Comparison of ENCODE assay signal across 1 cellular context in genomic region chr17:72571813-72572396, GRCh38.
A peak's percentile ranks its signal among the peaks of the same experiment; 100 is the strongest.
TF ChIP-seq lines count a peak whose summit lies in the region.

No MANE protein-coding gene starts in this region.

TF ChIP-seq in HepG2, 621 proteins besides CTCF, POLR2A, EP300 and RAD21 (continued from another document and continues in another):
- TF ChIP-seq BCL3 (CRISPR knock-in tag; IDR thresholded peaks at IDR 0.05) = 0 out of 2 replicates have a peak, but pooled peaks have one; percentile 41
- peak; percentile 15; the same call in 1 of the 2 replicates for TF ChIP-seq TCF7 (IDR thresholded peaks at IDR 0.05; ENCODE audit: low read depth)
- no peak for TF ChIP-seq LBX2 (CRISPR knock-in tag; IDR thresholded peaks at IDR 0.05; ENCODE audit: borderline replicate concordance)
- peak in 1 of 2 experiments; percentile 70; a peak in 2 of 4 replicates for TF ChIP-seq ATF4 (CRISPR knock-in tag; IDR thresholded peaks at IDR 0.05)
- no peak; the same call in 1 of the 2 replicates for TF ChIP-seq HMGXB3 (CRISPR knock-in tag; IDR thresholded peaks at IDR 0.05; ENCODE audit: borderline replicate concordance)
- no peak for TF ChIP-seq NFE2L1 (CRISPR knock-in tag; IDR thresholded peaks at IDR 0.05; ENCODE audit: borderline replicate concordance)
- no peak for TF ChIP-seq MEIS1 (CRISPR knock-in tag; IDR thresholded peaks at IDR 0.05; ENCODE audit: borderline replicate concordance)
- no peak for TF ChIP-seq ZNF563 (CRISPR knock-in tag; IDR thresholded peaks at IDR 0.05)
- no peak for TF ChIP-seq TEF (CRISPR knock-in tag; IDR thresholded peaks at IDR 0.05)
- TF ChIP-seq FOXP4 (CRISPR knock-in tag; IDR thresholded peaks at IDR 0.05) = peak; percentile 79
- TF ChIP-seq ZNF543 (CRISPR knock-in tag; IDR thresholded peaks at IDR 0.05) = 0 out of 2 replicates have a peak, but pooled peaks have one; percentile 35
- peak; percentile 76; the same call in 1 of the 2 replicates for TF ChIP-seq REPIN1 (CRISPR knock-in tag; IDR thresholded peaks at IDR 0.05; ENCODE audit: borderline replicate concordance, low read depth)
- no peak for TF ChIP-seq GPBP1L1 (CRISPR knock-in tag; IDR thresholded peaks at IDR 0.05)
- TF ChIP-seq PHF8 (CRISPR knock-in tag; IDR thresholded peaks at IDR 0.05) = no peak
- TF ChIP-seq YEATS4 (CRISPR knock-in tag; IDR thresholded peaks at IDR 0.05; ENCODE audit: borderline replicate concordance) = no peak
- no peak for TF ChIP-seq FOXP1 (IDR thresholded peaks at IDR 0.05)
- TF ChIP-seq FOXP1 (CRISPR knock-in tag; IDR thresholded peaks at IDR 0.05) = peak; percentile 50; the same call in 1 of the 2 replicates
- peak; percentile 73; the same call in 1 of the 2 replicates for TF ChIP-seq SSRP1 (CRISPR knock-in tag; IDR thresholded peaks at IDR 0.05)
- peak; percentile 87; the same call in 1 of the 2 replicates for TF ChIP-seq RXRA (CRISPR knock-in tag; IDR thresholded peaks at IDR 0.05)
- no peak for TF ChIP-seq IKZF4 (CRISPR knock-in tag; IDR thresholded peaks at IDR 0.05; ENCODE audit: borderline replicate concordance, low read depth, not compliant biosample characterization)
- 0 out of 2 replicates have a peak, but pooled peaks have one; percentile 38 for TF ChIP-seq CBFB (CRISPR knock-in tag; IDR thresholded peaks at IDR 0.05)
- no peak for TF ChIP-seq ZBTB38 (CRISPR knock-in tag; IDR thresholded peaks at IDR 0.05)
- peak; percentile 86 for TF ChIP-seq HMG20A (CRISPR knock-in tag; IDR thresholded peaks at IDR 0.05; ENCODE audit: borderline replicate concordance)
- TF ChIP-seq KLF16 (CRISPR knock-in tag; IDR thresholded peaks at IDR 0.05) = peak in 1 of 2 experiments; percentile 53; a peak in 2 of 4 replicates
- no peak for TF ChIP-seq ZNF354B (CRISPR knock-in tag; IDR thresholded peaks at IDR 0.05)
- TF ChIP-seq ZNF83 (CRISPR knock-in tag; IDR thresholded peaks at IDR 0.05; ENCODE audit: borderline replicate concordance) = no peak
- no peak for TF ChIP-seq ZNF546 (CRISPR knock-in tag; conservative IDR thresholded peaks at IDR 0.05)
- TF ChIP-seq ELF1 (CRISPR knock-in tag; IDR thresholded peaks at IDR 0.05) = peak; percentile 34
- TF ChIP-seq NAIF1 (CRISPR knock-in tag; IDR thresholded peaks at IDR 0.05; ENCODE audit: borderline replicate concordance) = no peak
- peak; percentile 88 for TF ChIP-seq PHF21A (CRISPR knock-in tag; IDR thresholded peaks at IDR 0.05)
- TF ChIP-seq ZFY (CRISPR knock-in tag; IDR thresholded peaks at IDR 0.05) = peak; percentile 26; the same call in 1 of the 2 replicates
- no peak for TF ChIP-seq GTF2F1 (IDR thresholded peaks at IDR 0.05; ENCODE audit: low read length)
- TF ChIP-seq DZIP1 (CRISPR knock-in tag; IDR thresholded peaks at IDR 0.05) = 0 out of 2 replicates have a peak, but pooled peaks have one; percentile 21
- TF ChIP-seq ZNF713 (CRISPR knock-in tag; IDR thresholded peaks at IDR 0.05) = no peak
- peak; percentile 53; the same call in 1 of the 2 replicates for TF ChIP-seq MIER2 (CRISPR knock-in tag; IDR thresholded peaks at IDR 0.05)
- TF ChIP-seq ZNF710 (CRISPR knock-in tag; IDR thresholded peaks at IDR 0.05; ENCODE audit: borderline replicate concordance) = 0 out of 2 replicates have a peak, but pooled peaks have one; percentile 49
- TF ChIP-seq ZNF264 (CRISPR knock-in tag; IDR thresholded peaks at IDR 0.05) = peak; percentile 59; the same call in 1 of the 2 replicates
- TF ChIP-seq ZNF609 (CRISPR knock-in tag; IDR thresholded peaks at IDR 0.05; ENCODE audit: borderline replicate concordance) = peak; percentile 32; the same call in 1 of the 2 replicates
- TF ChIP-seq SOX5 (CRISPR knock-in tag; IDR thresholded peaks at IDR 0.05; ENCODE audit: borderline replicate concordance) = peak; percentile 94
